Comparison of ENCODE assay signal across 29 cellular contexts in the genomic region with DNA sequence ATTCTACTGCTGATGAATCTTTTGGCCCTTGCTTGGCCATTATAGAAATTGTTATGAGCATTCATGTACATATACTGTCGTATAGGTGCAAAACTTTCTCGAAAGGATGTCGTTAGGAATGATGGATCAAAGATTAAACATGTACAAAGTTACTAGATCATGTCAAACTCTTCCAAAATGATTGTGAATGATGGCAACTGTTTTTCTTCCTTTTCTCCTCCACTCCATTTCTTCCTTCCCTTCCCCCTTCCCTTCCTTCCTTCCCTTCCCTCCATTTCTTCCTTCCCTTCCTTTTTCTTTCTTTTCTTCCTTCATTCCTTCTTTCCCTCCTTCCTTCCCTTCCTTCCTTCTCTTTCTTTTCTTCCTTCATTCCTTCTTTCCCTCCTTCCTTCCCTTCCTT.
"Had no signal": no experiment of that assay in that cellular context is flagged by ENCODE, and none has a peak within 500 bp of the region (broad histone marks: within the 10 kb centered on the region; RNA-seq: fewer than 3 reads in every experiment).

No MANE protein-coding gene starts in this region.

- H3K27ac Mint-ChIP-seq: stimulated activated effector memory CD8-positive, alpha-beta T cell treated with anti-CD3 and anti-CD28 coated beads, Interleukin-12 subunit alpha, Interleukin-12 subunit beta, amount 100 ng/mL, for 72 hours; stimulated activated memory B cell treated with anti-CD40 and anti-IgM and Interleukin-4, amounts not matched to agents 10 μg/mL and 1 μg/mL and 100 μg/mL, for 72 hours; stimulated activated naive B cell treated with anti-CD40 and anti-IgM and Interleukin-4, amounts not matched to agents 10 μg/mL and 1 μg/mL and 100 μg/mL, for 72 hours; stimulated activated naive CD8-positive, alpha-beta T cell treated with anti-CD3 and anti-CD28 coated beads, Interleukin-15, amount 100 ng/mL, for 72 hours; stimulated activated naive CD8-positive, alpha-beta T cell treated with anti-CD3 and anti-CD28 coated beads, Interleukin-15, Interleukin-2, amounts not matched to agents 100 ng/mL and 50 ng/mL, for 24 hours; type B pancreatic cell had no signal

- H3K36me3 Mint-ChIP-seq: stimulated activated effector memory CD8-positive, alpha-beta T cell treated with anti-CD3 and anti-CD28 coated beads, Interleukin-12 subunit alpha, Interleukin-12 subunit beta, amount 100 ng/mL, for 72 hours; stimulated activated memory B cell treated with anti-CD40 and anti-IgM and Interleukin-4, amounts not matched to agents 10 μg/mL and 1 μg/mL and 100 μg/mL, for 72 hours; stimulated activated naive B cell treated with anti-CD40 and anti-IgM and Interleukin-4, amounts not matched to agents 10 μg/mL and 1 μg/mL and 100 μg/mL, for 72 hours; type B pancreatic cell had no signal

- H3K4me3 ChIP-seq: stomach, suprapubic skin, testis, thoracic aorta, thyroid gland, tibial artery, tibial nerve, transverse colon, upper lobe of left lung, upper lobe of right lung, uterus, vagina had no signal

- H3K9me3 ChIP-seq: stomach, suprapubic skin, testis, thyroid gland, tibial artery, transverse colon, upper lobe of left lung, upper lobe of right lung, uterus, vagina had no signal

- H3K27ac ChIP-seq: stomach, suprapubic skin, testis, thoracic aorta, thyroid gland, tibial artery, tibial nerve, transverse colon, upper lobe of left lung, upper lobe of right lung, uterus, vagina had no signal

- H3K27me3 Mint-ChIP-seq: stimulated activated memory B cell treated with anti-CD40 and anti-IgM and Interleukin-4, amounts not matched to agents 10 μg/mL and 1 μg/mL and 100 μg/mL, for 72 hours; stimulated activated naive B cell treated with anti-CD40 and anti-IgM and Interleukin-4, amounts not matched to agents 10 μg/mL and 1 μg/mL and 100 μg/mL, for 72 hours; stimulated activated naive CD8-positive, alpha-beta T cell treated with anti-CD3 and anti-CD28 coated beads, Interleukin-15, amount 100 ng/mL, for 72 hours; stimulated activated naive CD8-positive, alpha-beta T cell treated with anti-CD3 and anti-CD28 coated beads, Interleukin-15, Interleukin-2, amounts not matched to agents 100 ng/mL and 50 ng/mL, for 24 hours; type B pancreatic cell had no signal

- H3K27me3 ChIP-seq: stomach, suprapubic skin, testis, thyroid gland, tibial artery, tibial nerve, transverse colon, upper lobe of left lung, upper lobe of right lung, uterus, vagina had no signal

- DNase-seq: stimulated activated CD4-positive, alpha-beta T cell treated with anti-CD3 and anti-CD28 coated beads, Interleukin-2, amount 100 ng/mL, for 48 hours; stimulated activated CD4-positive, alpha-beta T cell treated with anti-CD3 and anti-CD28 coated beads, Interleukin-4, amount 100 ng/mL, for 1 hour; stimulated activated CD4-positive, alpha-beta T cell treated with anti-CD3 and anti-CD28 coated beads, Interleukin-4, amount 100 ng/mL, for 24 hours; stimulated activated CD4-positive, alpha-beta T cell treated with anti-CD3 and anti-CD28 coated beads, Interleukin-4, amount 100 ng/mL, for 4 hours; stimulated activated CD8-positive, alpha-beta memory T cell treated with anti-CD3 and anti-CD28 coated beads, Interleukin-4, amount 100 ng/mL, for 48 hours; stimulated activated naive B cell treated with anti-CD40 and anti-IgM and Interleukin-4, amounts not matched to agents 10 μg/mL and 1 μg/mL and 100 μg/mL, for 72 hours; stimulated activated naive CD4-positive, alpha-beta T cell; stimulated activated naive CD4-positive, alpha-beta T cell treated with Interleukin-2 at 50 U/mL for 16 hours; stimulated activated naive CD8-positive, alpha-beta T cell treated with anti-CD3 and anti-CD28 coated beads, Interleukin-15, amount 100 ng/mL, for 72 hours; stimulated activated naive CD8-positive, alpha-beta T cell treated with anti-CD3 and anti-CD28 coated beads, Interleukin-15, Interleukin-2, amounts not matched to agents 100 U/mL and 50 U/mL, for 24 hours; stomach; substantia nigra; testis; thyroid gland; tibial artery; transverse colon; trophoblast cell; upper lobe of left lung; upper lobe of right lung; uterus had no signal

- H3K4me1 ChIP-seq: stomach, suprapubic skin, testis, thyroid gland, tibial artery, tibial nerve, transverse colon, upper lobe of left lung, upper lobe of right lung, uterus, vagina had no signal

- ATAC-seq: stimulated activated effector memory CD8-positive, alpha-beta T cell treated with anti-CD3 and anti-CD28 coated beads, Interleukin-12 subunit alpha, Interleukin-12 subunit beta, amount 100 ng/mL, for 72 hours; stimulated activated memory B cell treated with anti-CD40 and anti-IgM and Interleukin-4, amounts not matched to agents 10 μg/mL and 1 μg/mL and 100 μg/mL, for 72 hours; stimulated activated naive B cell treated with anti-CD40 and anti-IgM and Interleukin-4, amounts not matched to agents 10 μg/mL and 1 μg/mL and 100 μg/mL, for 72 hours; stimulated activated naive CD8-positive, alpha-beta T cell treated with anti-CD3 and anti-CD28 coated beads, Interleukin-15, amount 100 ng/mL, for 72 hours; stimulated activated naive CD8-positive, alpha-beta T cell treated with anti-CD3 and anti-CD28 coated beads, Interleukin-15, Interleukin-2, amounts not matched to agents 100 U/mL and 50 U/mL, for 24 hours; upper lobe of right lung had no signal

- H3K36me3 ChIP-seq: stomach, suprapubic skin, thoracic aorta, thyroid gland, tibial artery, tibial nerve, transverse colon, upper lobe of left lung, upper lobe of right lung, uterus, vagina had no signal

- H3K9me3 Mint-ChIP-seq: type B pancreatic cell had no signal

- FAIRE-seq: urothelium cell line had no signal

- H3K4me1 Mint-ChIP-seq: stimulated activated effector memory CD8-positive, alpha-beta T cell treated with anti-CD3 and anti-CD28 coated beads, Interleukin-12 subunit alpha, Interleukin-12 subunit beta, amount 100 ng/mL, for 72 hours; stimulated activated memory B cell treated with anti-CD40 and anti-IgM and Interleukin-4, amounts not matched to agents 10 μg/mL and 1 μg/mL and 100 μg/mL, for 72 hours; stimulated activated naive B cell treated with anti-CD40 and anti-IgM and Interleukin-4, amounts not matched to agents 10 μg/mL and 1 μg/mL and 100 μg/mL, for 72 hours; stimulated activated naive CD8-positive, alpha-beta T cell treated with anti-CD3 and anti-CD28 coated beads, Interleukin-15, amount 100 ng/mL, for 72 hours had no signal

- H3K4me3 Mint-ChIP-seq: stimulated activated effector memory CD8-positive, alpha-beta T cell treated with anti-CD3 and anti-CD28 coated beads, Interleukin-12 subunit alpha, Interleukin-12 subunit beta, amount 100 ng/mL, for 72 hours; stimulated activated memory B cell treated with anti-CD40 and anti-IgM and Interleukin-4, amounts not matched to agents 10 μg/mL and 1 μg/mL and 100 μg/mL, for 72 hours; stimulated activated naive B cell treated with anti-CD40 and anti-IgM and Interleukin-4, amounts not matched to agents 10 μg/mL and 1 μg/mL and 100 μg/mL, for 72 hours; stimulated activated naive CD8-positive, alpha-beta T cell treated with anti-CD3 and anti-CD28 coated beads, Interleukin-15, amount 100 ng/mL, for 72 hours; stimulated activated naive CD8-positive, alpha-beta T cell treated with anti-CD3 and anti-CD28 coated beads, Interleukin-15, Interleukin-2, amounts not matched to agents 100 ng/mL and 50 ng/mL, for 24 hours; type B pancreatic cell had no signal
